In the genomic region with DNA sequence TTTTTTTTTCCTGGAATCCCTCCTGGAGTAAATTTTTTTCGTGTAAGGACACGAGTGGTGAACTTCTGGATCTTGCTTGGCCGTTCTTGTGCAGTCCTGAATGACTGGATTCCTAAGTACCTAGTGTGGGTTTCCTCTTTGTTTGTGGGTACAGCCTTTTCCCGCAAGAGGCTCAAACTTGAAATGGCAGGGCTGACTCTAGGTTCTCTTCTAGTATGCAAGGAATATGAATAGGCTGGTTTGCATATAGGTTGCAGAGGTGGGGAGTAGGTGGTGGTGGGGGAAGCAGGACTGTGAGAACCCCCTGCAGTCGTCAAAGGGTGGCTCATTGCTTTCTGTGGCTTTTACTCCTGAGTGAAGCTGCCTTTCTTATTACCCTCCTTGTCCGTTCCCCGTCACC, we compare ENCODE assay signal across 9 cellular contexts. TPM values are rescaled to one million over a fixed set of nuclear protein-coding genes. Genes with fewer than 3 reads are reported as not detected.
DNase-seq lines count a peak whose midpoint lies in the region; ATAC-seq, FAIRE-seq and TF ChIP-seq lines count a peak whose summit lies in the region.
"Had no signal": no experiment of that assay in that cellular context is flagged by ENCODE, and none has a peak within 500 bp of the region (broad histone marks: within the 10 kb centered on the region; RNA-seq: fewer than 3 reads in every experiment).

No MANE protein-coding gene starts in this region.

- no peak for TF ChIP-seq EP300 in ovary (IDR thresholded peaks at IDR 0.05)

- no peaks in the 10 kb centered on the region for H3K9me3 ChIP-seq in ovary

- H3K4me3 ChIP-seq in bronchial epithelial cell (ENCODE audit: low read depth, low read length) (no peak overlapping the region), ovary (no peak overlapping the region)

- TF ChIP-seq POLR2A in ovary (IDR thresholded peaks at IDR 0.05), result no peak

- peaks cover 9% of the 10 kb centered on the region for H3K4me1 ChIP-seq in ovary (ENCODE audit: insufficient read depth)

- H3K36me3 ChIP-seq in bronchial epithelial cell (ENCODE audit: control insufficient read depth, insufficient read depth, low read length) (no peaks in the 10 kb centered on the region), ovary (no peaks in the 10 kb centered on the region)

- no peak for TF ChIP-seq CTCF in bronchial epithelial cell (IDR thresholded peaks at IDR 0.05; ENCODE audit: insufficient read depth, low read length, severe bottlenecking)
- TF ChIP-seq CTCF in ovary (IDR thresholded peaks at IDR 0.05), result no peak

- H3K27ac ChIP-seq in ovary, result no peak overlapping the region
- H3K27ac ChIP-seq: KMS-11 had no signal

- peak; percentile 45 to 52 for DNase-seq in activated CD4-positive, alpha-beta T cell treated with anti-CD3 and anti-CD28 coated beads for 4 hours
- DNase-seq in activated CD4-positive, alpha-beta T cell treated with anti-CD3 and anti-CD28 coated beads, Interleukin-2, amount 50 U/mL, for 1 hour, result no peak
- peak; percentile 63 for DNase-seq in bronchial epithelial cell (ENCODE audit: low read depth)
- peak; percentile 58 for DNase-seq in stimulated activated naive CD4-positive, alpha-beta T cell treated with Interleukin-2 at 50 U/mL for 16 hours (lab: John Stamatoyannopoulos, UW)
- no peak for DNase-seq in occipital lobe (lab: John Stamatoyannopoulos, UW)
- DNase-seq in DMS53 treated with DMSO at 0.1 percent for 48 hours (lab: John Stamatoyannopoulos, UW; ENCODE audit: unreplicated experiment), result no peak
- DNase-seq in ovary, result no peak

- peak; percentile 44 for ATAC-seq in HG03439 (IDR thresholded peaks at IDR 0.05; ENCODE audit: unreplicated experiment)

- intact Hi-C loops in ovary (cut with DNase I), result no loop called here

- no peak for FAIRE-seq in bronchial epithelial cell (lab: Jason Lieb, UNC)

- 67 to 73% (median 70%) methylated on average over 7 of the region's 7 CpGs for WGBS in ovary, 3 donors

- H3K27me3 ChIP-seq in bronchial epithelial cell (ENCODE audit: control insufficient read depth, insufficient read depth, low read length) (no peaks in the 10 kb centered on the region), ovary (no peaks in the 10 kb centered on the region)

RNA-seq across cellular contexts. Expression of a gene that starts 13.6 kb away (rescaled TPM):
- total RNA-seq in bronchial epithelial cell (38.9 and 40.0 TPM in 2 replicates), occipital lobe (36.2 TPM), ovary (10 to 100 TPM; 38.7 to 52.1 (median 46.8) TPM)
- 10 to 100 TPM; 57.2 to 87.5 TPM for polyA plus RNA-seq in ovary

RNA-seq across cellular contexts. Expression of a gene that starts 43.9 kb away (rescaled TPM):
- not detected in 2 replicates for total RNA-seq in bronchial epithelial cell
- not detected for total RNA-seq in occipital lobe
- total RNA-seq in ovary, result under 1 TPM in 1 of 7 donors, not detected in 6; 0.30 TPM
- under 1 TPM in 1 of 2 donors, not detected in 1; 0.73 TPM for polyA plus RNA-seq in ovary

Comparison
In these comparisons a context has a peak if more than half of its experiments do, and no peak if none do; other contexts are left out.
1. DNase-seq: peak in activated CD4-positive, alpha-beta T cell treated with anti-CD3 and anti-CD28 coated beads for 4 hours (2 of 2), bronchial epithelial cell (single experiment) and stimulated activated naive CD4-positive, alpha-beta T cell treated with Interleukin-2 at 50 U/mL for 16 hours (single experiment); none in activated CD4-positive, alpha-beta T cell treated with anti-CD3 and anti-CD28 coated beads, Interleukin-2, amount 50 U/mL, for 1 hour (single experiment), occipital lobe (single experiment), DMS53 treated with DMSO at 0.1 percent for 48 hours (single experiment) and ovary (0 of 5).